Comparison of ENCODE assay signal across 3 cellular contexts in the genomic region with DNA sequence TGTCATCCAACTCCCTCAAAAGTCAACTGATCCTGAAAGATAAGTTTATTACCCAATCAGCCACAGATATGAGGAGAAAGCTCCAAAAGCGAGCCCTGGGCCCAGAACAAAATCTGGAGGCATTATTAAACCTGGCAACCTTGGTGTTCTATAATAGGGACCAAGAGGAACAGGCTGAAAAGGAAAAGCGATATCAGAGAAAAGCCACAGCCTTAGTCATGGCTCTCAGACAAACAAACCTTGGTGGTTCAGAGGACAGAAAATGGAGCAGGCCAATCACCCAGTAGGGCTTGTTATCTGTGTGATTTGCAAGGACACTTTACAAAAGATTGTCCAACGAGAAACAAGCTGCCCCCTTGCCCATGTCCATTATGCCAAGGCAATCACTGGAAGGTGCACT. TPM values are rescaled to one million over a fixed set of nuclear protein-coding genes. Genes with fewer than 3 reads are reported as not detected.
"Had no signal": no experiment of that assay in that cellular context is flagged by ENCODE, and none has a peak within 500 bp of the region (broad histone marks: within the 10 kb centered on the region; RNA-seq: fewer than 3 reads in every experiment).

No MANE protein-coding gene starts in this region.

RNA-seq across cellular contexts. Expression of gene EPYC, which starts 19.4 kb away (rescaled TPM):
- total RNA-seq: LHCN-M2, MCF 10A, NCI-H460 had no signal

RNA-seq across cellular contexts. Expression of gene CCER1, which starts 30.4 kb away (rescaled TPM):
- total RNA-seq: LHCN-M2, MCF 10A, NCI-H460 had no signal
